In the genomic region with DNA sequence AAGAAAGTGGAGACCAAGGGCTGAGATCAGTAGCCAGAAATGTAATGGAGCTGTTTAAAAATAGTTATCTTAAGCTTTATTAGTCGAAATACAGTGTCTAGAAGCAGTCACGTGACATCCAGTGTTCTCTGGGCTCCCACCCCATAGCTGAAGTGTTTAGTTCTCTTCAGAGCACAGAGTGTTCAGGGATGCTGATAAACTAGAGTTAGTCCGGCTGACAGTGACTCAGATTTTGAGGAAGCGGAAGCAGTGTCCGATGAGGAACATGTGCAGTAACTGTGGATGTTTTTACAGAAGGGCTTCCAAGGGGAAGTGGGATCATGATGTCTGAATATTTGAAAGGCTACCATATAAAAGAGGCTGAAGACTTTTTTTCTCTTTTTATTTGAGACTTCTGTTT, we compare ENCODE assay signal across 9 cellular contexts.
DNase-seq lines count a peak whose midpoint lies in the region; ATAC-seq and TF ChIP-seq lines count a peak whose summit lies in the region.
"Had no signal": no experiment of that assay in that cellular context is flagged by ENCODE, and none has a peak within 500 bp of the region (broad histone marks: within the 10 kb centered on the region; RNA-seq: fewer than 3 reads in every experiment).

No MANE protein-coding gene starts in this region.

- intact Hi-C loops in Caco-2 (cut with micrococcal nuclease; ENCODE audit: unreplicated experiment) = no loop called here

- peaks cover 44% of the 10 kb centered on the region for H3K4me1 Mint-ChIP-seq in stimulated activated naive CD8-positive, alpha-beta T cell treated with anti-CD3 and anti-CD28 coated beads, Interleukin-15, Interleukin-2, amounts not matched to agents 100 ng/mL and 50 ng/mL, for 24 hours (ENCODE audit: low read depth)
- peaks cover 7% of the 10 kb centered on the region for H3K4me1 Mint-ChIP-seq in Caco-2 (ENCODE audit: low read depth, unreplicated experiment)

- peaks cover 36% of the 10 kb centered on the region for H3K36me3 Mint-ChIP-seq in stimulated activated naive CD8-positive, alpha-beta T cell treated with anti-CD3 and anti-CD28 coated beads, Interleukin-15, Interleukin-2, amounts not matched to agents 100 ng/mL and 50 ng/mL, for 24 hours (ENCODE audit: low read depth)
- no peaks in the 10 kb centered on the region for H3K36me3 Mint-ChIP-seq in Caco-2 (ENCODE audit: insufficient read depth, unreplicated experiment)

- no peak overlapping the region for H3K4me3 ChIP-seq in Caco-2 (ENCODE audit: low read depth, low read length)

- TF ChIP-seq POLR2A in erythroblast (IDR thresholded peaks at IDR 0.05; ENCODE audit: low read length) = no peak

- no peaks in the 10 kb centered on the region for H3K9me3 ChIP-seq in Caco-2

- no peak overlapping the region for H3K4me3 Mint-ChIP-seq in stimulated activated naive CD8-positive, alpha-beta T cell treated with anti-CD3 and anti-CD28 coated beads, Interleukin-15, Interleukin-2, amounts not matched to agents 100 ng/mL and 50 ng/mL, for 24 hours
- no peak overlapping the region for H3K4me3 Mint-ChIP-seq in Caco-2 (ENCODE audit: unreplicated experiment)

- CTCF ChIA-PET in Caco-2 (lab: Charles Lee) = no interaction called here

- H3K27me3 Mint-ChIP-seq in stimulated activated naive CD8-positive, alpha-beta T cell treated with anti-CD3 and anti-CD28 coated beads, Interleukin-15, Interleukin-2, amounts not matched to agents 100 ng/mL and 50 ng/mL, for 24 hours = no peaks in the 10 kb centered on the region
- H3K27me3 Mint-ChIP-seq in Caco-2 (ENCODE audit: insufficient read depth, unreplicated experiment) = no peaks in the 10 kb centered on the region

- H3K27me3 ChIP-seq in Caco-2 (replicated peaks; ENCODE audit: control insufficient read depth, insufficient read depth, low read length) = no peaks in the 10 kb centered on the region

- POLR2A ChIA-PET in Caco-2 (lab: Charles Lee) = no interaction called here

- ATAC-seq in stimulated activated naive CD8-positive, alpha-beta T cell treated with anti-CD3 and anti-CD28 coated beads, Interleukin-15, Interleukin-2, amounts not matched to agents 100 U/mL and 50 U/mL, for 24 hours = no peak
- ATAC-seq in GM18867 (IDR thresholded peaks at IDR 0.05; ENCODE audit: unreplicated experiment) (no peak), GM21367 (IDR thresholded peaks at IDR 0.05; ENCODE audit: unreplicated experiment) (no peak)

- no peak for TF ChIP-seq CTCF in Caco-2 (IDR thresholded peaks at IDR 0.05; ENCODE audit: insufficient read depth in 1 of 2, low read depth in 1 of 2, low read length in 1 of 2, severe bottlenecking in 1 of 2, unreplicated experiment in 1 of 2)

- H3K9me3 Mint-ChIP-seq in stimulated activated naive CD8-positive, alpha-beta T cell treated with anti-CD3 and anti-CD28 coated beads, Interleukin-15, Interleukin-2, amounts not matched to agents 100 ng/mL and 50 ng/mL, for 24 hours = no peaks in the 10 kb centered on the region
- no peaks in the 10 kb centered on the region for H3K9me3 Mint-ChIP-seq in Caco-2 (ENCODE audit: unreplicated experiment)

- DNase-seq in stimulated activated naive CD8-positive, alpha-beta T cell treated with anti-CD3 and anti-CD28 coated beads, Interleukin-15, Interleukin-2, amounts not matched to agents 100 U/mL and 50 U/mL, for 24 hours = no peak
- DNase-seq in erythroblast (lab: John Stamatoyannopoulos, UW) (peak; percentile 38 to 59), mucosa of gallbladder (ENCODE audit: low spot score) (peak; percentile 63), Caco-2 (no peak), DMS79 (lab: John Stamatoyannopoulos, UW) (no peak)
- DNase-seq: RPMI8226 had no signal

- BruUV-seq in Caco-2 (replicated peaks; lab: Mats Ljungman, UMichigan) = no TSS peak

- peak overlapping the region; percentile 39 for H3K27ac Mint-ChIP-seq in stimulated activated naive CD8-positive, alpha-beta T cell treated with anti-CD3 and anti-CD28 coated beads, Interleukin-15, Interleukin-2, amounts not matched to agents 100 ng/mL and 50 ng/mL, for 24 hours
- no peak overlapping the region for H3K27ac Mint-ChIP-seq in Caco-2 (ENCODE audit: unreplicated experiment)

- peaks cover 7% of the 10 kb centered on the region for H3K4me1 ChIP-seq in Caco-2

- H3K36me3 ChIP-seq in Caco-2 (ENCODE audit: control insufficient read depth, insufficient read depth, low read length) = no peaks in the 10 kb centered on the region

Comparison
In these comparisons a context has a peak if more than half of its experiments do, and no peak if none do; other contexts are left out.
1. DNase-seq: peak in erythroblast (2 of 2) and mucosa of gallbladder (single experiment); none in stimulated activated naive CD8-positive, alpha-beta T cell treated with anti-CD3 and anti-CD28 coated beads, Interleukin-15, Interleukin-2, amounts not matched to agents 100 U/mL and 50 U/mL, for 24 hours (single experiment), Caco-2 (0 of 2) and DMS79 (single experiment).